21 cellular contexts compared by ENCODE assay signal in genomic region chr9:137953683-137954438, GRCh38.
DNase-seq lines count a peak whose midpoint lies in the region; ATAC-seq and TF ChIP-seq lines count a peak whose summit lies in the region.
"Had no signal": no experiment of that assay in that cellular context is flagged by ENCODE, and none has a peak within 500 bp of the region (broad histone marks: within the 10 kb centered on the region; RNA-seq: fewer than 3 reads in every experiment).

No MANE protein-coding gene starts in this region.

- no peak overlapping the region for H3K4me2 ChIP-seq in osteoblast (ENCODE audit: insufficient read depth, low read length)

- no peak for ATAC-seq in activated T-helper 17 cell treated with anti-CD3 and anti-CD28 coated beads, Interleukin-2, amount 50 U/mL, for 72 hours (replicated peaks)
- no peak for ATAC-seq in omental fat pad (ENCODE audit: low FRiP score)
- ATAC-seq in HG02973 (IDR thresholded peaks at IDR 0.05; ENCODE audit: unreplicated experiment), result no peak
- ATAC-seq in HG02798 (IDR thresholded peaks at IDR 0.05; ENCODE audit: poor library complexity, unreplicated experiment), result no peak
- ATAC-seq: Panc1 had no signal

- H3K36me3 ChIP-seq in osteoblast (ENCODE audit: insufficient read depth, low read length), result no peaks in the 10 kb centered on the region

- no peaks in the 10 kb centered on the region for H3K9me3 Mint-ChIP-seq in activated T-helper 17 cell treated with anti-CD3 and anti-CD28 coated beads, Interleukin-2, amount 50 U/mL, for 72 hours
- H3K9me3 Mint-ChIP-seq: CD14-positive monocyte, H9, IgD-negative memory B cell had no signal

- no peaks in the 10 kb centered on the region for H3K27me3 Mint-ChIP-seq in activated T-helper 17 cell treated with anti-CD3 and anti-CD28 coated beads, Interleukin-2, amount 50 U/mL, for 72 hours

- H4K20me1 ChIP-seq in osteoblast (ENCODE audit: insufficient read depth, low read length), result no peaks in the 10 kb centered on the region

- H3K4me1 ChIP-seq in osteoblast (ENCODE audit: insufficient read depth, low read length), result no peaks in the 10 kb centered on the region

- no peaks in the 10 kb centered on the region for H3K27me3 ChIP-seq in osteoblast (ENCODE audit: insufficient read depth, low read length)

- TF ChIP-seq CTCF in osteoblast (IDR thresholded peaks at IDR 0.05; ENCODE audit: extremely low read depth, low read depth, low read length), result no peak
- no peak for TF ChIP-seq CTCF in omental fat pad (IDR thresholded peaks at IDR 0.05)

- H2AFZ ChIP-seq in osteoblast (ENCODE audit: low read length), result no peak overlapping the region

- no peak overlapping the region for H3K4me3 ChIP-seq in osteoblast (ENCODE audit: insufficient read depth, low read length)

- no peaks in the 10 kb centered on the region for H3K79me2 ChIP-seq in osteoblast (ENCODE audit: insufficient read depth, low read length)

- peak; percentile 38 for DNase-seq in activated CD8-positive, alpha-beta memory T cell treated with anti-CD3 and anti-CD28 coated beads for 24 hours
- no peak for DNase-seq in activated CD8-positive, alpha-beta memory T cell treated with anti-CD3 and anti-CD28 coated beads, Interleukin-2, amount 50 U/mL, for 48 hours
- DNase-seq in osteoblast (ENCODE audit: insufficient read length, low spot score, missing footprints) (peak; percentile 14), omental fat pad (ENCODE audit: low spot score) (no peak)
- DNase-seq: GF-D8; H9; NCI-H1105; NCI-H146; NCI-H2029; NCI-H226; NCI-H510A treated with DMSO at 0.1 percent for 48 hours; NCI-H748 treated with DMSO at 0.1 percent for 48 hours; NK-92 treated with Interleukin-12 subunit alpha and Interleukin-12 subunit beta, amount 100 ng/mL, for 24 hours; SIG-M5 had no signal

- no peaks in the 10 kb centered on the region for H3K36me3 Mint-ChIP-seq in activated T-helper 17 cell treated with anti-CD3 and anti-CD28 coated beads, Interleukin-2, amount 50 U/mL, for 72 hours (ENCODE audit: low read depth)
- H3K36me3 Mint-ChIP-seq: CD14-positive monocyte had no signal

- H3K4me3 Mint-ChIP-seq in activated T-helper 17 cell treated with anti-CD3 and anti-CD28 coated beads, Interleukin-2, amount 50 U/mL, for 72 hours, result no peak overlapping the region
- H3K4me3 Mint-ChIP-seq: B cell, CD14-positive monocyte, H9 had no signal

- no peaks in the 10 kb centered on the region for H3K4me1 Mint-ChIP-seq in activated T-helper 17 cell treated with anti-CD3 and anti-CD28 coated beads, Interleukin-2, amount 50 U/mL, for 72 hours
- H3K4me1 Mint-ChIP-seq: B cell, CD14-positive monocyte, H9 had no signal

- no peaks in the 10 kb centered on the region for H3K9me3 ChIP-seq in osteoblast (ENCODE audit: low read depth, low read length)

- H3K27ac Mint-ChIP-seq in activated T-helper 17 cell treated with anti-CD3 and anti-CD28 coated beads, Interleukin-2, amount 50 U/mL, for 72 hours, result peak overlapping the region; percentile 20
- H3K27ac Mint-ChIP-seq: B cell, CD14-positive monocyte, IgD-negative memory B cell had no signal

- H3K27ac ChIP-seq in osteoblast (ENCODE audit: low read depth, low read length), result no peak overlapping the region

Comparison
In these comparisons a context has a peak if more than half of its experiments do, and no peak if none do; other contexts are left out.
1. DNase-seq: peak in activated CD8-positive, alpha-beta memory T cell treated with anti-CD3 and anti-CD28 coated beads for 24 hours (single experiment) and osteoblast (single experiment); none in activated CD8-positive, alpha-beta memory T cell treated with anti-CD3 and anti-CD28 coated beads, Interleukin-2, amount 50 U/mL, for 48 hours (single experiment) and omental fat pad (single experiment).